6 cellular contexts compared by ENCODE assay signal in genomic region chr4:190112879-190113278, GRCh38. TPM values are rescaled to one million over a fixed set of nuclear protein-coding genes. Genes with fewer than 3 reads are reported as not detected.
"Had no signal": no experiment of that assay in that cellular context is flagged by ENCODE, and none has a peak within 500 bp of the region (broad histone marks: within the 10 kb centered on the region; RNA-seq: fewer than 3 reads in every experiment).

No MANE protein-coding gene starts in this region.

RNA-seq across cellular contexts. Expression of gene DBET, which starts 48.6 kb away (rescaled TPM):
- total RNA-seq: M059J, OCI-LY7, PC-3, SK-MEL-5 had no signal
- polyA plus RNA-seq: IgD-negative memory B cell, SK-N-SH had no signal
